ENCODE assay signal across 7 cellular contexts in the genomic region with DNA sequence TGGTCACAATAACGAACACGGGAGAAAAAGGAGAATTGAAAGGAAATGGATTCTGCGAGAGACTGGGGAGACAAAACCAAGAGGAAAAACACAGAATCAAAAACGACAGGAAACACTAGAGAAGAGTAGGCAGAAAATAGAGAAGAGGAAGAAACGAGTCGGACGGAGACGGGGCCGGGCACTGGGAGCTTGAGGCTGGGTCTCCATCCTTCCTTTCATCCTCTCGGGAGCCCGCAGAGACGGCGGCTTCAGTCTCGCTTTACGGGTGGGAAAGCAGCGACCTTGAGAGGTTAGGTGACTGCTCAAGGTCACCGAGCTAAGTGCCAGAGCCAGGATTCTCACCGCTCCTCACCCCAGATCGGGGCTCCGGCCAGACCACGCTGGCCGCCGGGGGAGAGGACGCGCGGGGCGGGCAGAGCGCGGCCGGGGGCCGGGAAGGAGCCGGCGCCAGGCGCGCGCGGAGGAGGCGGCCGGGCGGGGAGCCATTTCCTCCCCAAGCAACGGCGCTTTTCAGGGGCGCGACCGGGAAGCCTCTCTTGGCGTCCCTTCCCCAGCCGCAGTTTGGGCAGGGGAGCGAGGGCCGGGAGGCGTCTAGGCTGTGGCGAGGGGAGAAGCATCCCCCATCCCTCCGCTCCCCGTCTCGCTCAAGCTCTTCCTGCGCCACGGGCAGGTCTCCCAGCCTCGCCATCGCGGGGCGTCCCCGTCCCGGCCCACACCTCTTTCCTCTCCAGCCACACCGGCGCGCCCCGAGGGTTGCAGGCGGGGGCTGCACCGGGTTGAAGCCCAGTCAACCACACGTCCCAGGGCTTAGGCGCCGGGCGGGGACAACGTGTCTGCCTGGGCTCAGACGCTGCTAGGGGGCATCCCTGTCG. TPM values are rescaled to one million over a fixed set of nuclear protein-coding genes. Genes with fewer than 3 reads are reported as not detected.
DNase-seq lines count a peak whose midpoint lies in the region; ATAC-seq and TF ChIP-seq lines count a peak whose summit lies in the region.

No MANE protein-coding gene starts in this region.

- H3K9ac ChIP-seq in subcutaneous abdominal adipose tissue (ENCODE audit: low read length in 5 of 5): peak overlapping the region in 4 of 5 donors; percentile 50 to 67 (median 56)

- H3K9me3 ChIP-seq in subcutaneous abdominal adipose tissue (ENCODE audit: control insufficient read depth in 5 of 5, low read length in 5 of 5): no peaks in the 10 kb centered on the region

- peaks cover 51% of the 10 kb centered on the region for H3K27me3 Mint-ChIP-seq in activated CD8-positive, alpha-beta T cell treated with anti-CD3 and anti-CD28 coated beads, Interleukin-2, amount 10 ng/mL, durations not matched to agents 7 days and 5 days (ENCODE audit: low read depth)

- POLR2A ChIA-PET in activated CD8-positive, alpha-beta T cell treated with anti-CD3 and anti-CD28 coated beads, Interleukin-2, amount 10 ng/mL, durations not matched to agents 7 days and 5 days (lab: Charles Lee): interaction anchor here (0.6 kb wide), 1 partner anchor 19 kb away, joined by 3 read pairs; no protein-coding TSS in a partner anchor

- H3K4me3 ChIP-seq in GM12875 (ENCODE audit: low read depth, low read length): peak overlapping the region; percentile 56
- peak overlapping the region; percentile 66 for H3K4me3 ChIP-seq in H7 (ENCODE audit: insufficient read depth, low read depth, low read length)
- H3K4me3 ChIP-seq in epithelial cell of esophagus (ENCODE audit: low read length): peak overlapping the region; percentile 42
- peak overlapping the region; percentile 70 to 78 (median 75) for H3K4me3 ChIP-seq in subcutaneous abdominal adipose tissue (ENCODE audit: low read depth in 1 of 5, low read length in 5 of 5)

- H3K36me3 ChIP-seq in H7 (replicated peaks; ENCODE audit: control insufficient read depth, insufficient read depth, low read length) (no peaks in the 10 kb centered on the region), subcutaneous abdominal adipose tissue (ENCODE audit: control insufficient read depth in 5 of 5, insufficient read depth in 5 of 5, low read length in 5 of 5) (no peaks in the 10 kb centered on the region)

- H3K9me3 Mint-ChIP-seq in activated CD8-positive, alpha-beta T cell treated with anti-CD3 and anti-CD28 coated beads, Interleukin-2, amount 10 ng/mL, durations not matched to agents 7 days and 5 days (ENCODE audit: insufficient read depth): no peaks in the 10 kb centered on the region

- H3K27ac Mint-ChIP-seq in activated CD8-positive, alpha-beta T cell treated with anti-CD3 and anti-CD28 coated beads, Interleukin-2, amount 10 ng/mL, durations not matched to agents 7 days and 5 days: peak overlapping the region; percentile 64

- no peak overlapping the region for H3K27ac ChIP-seq in subcutaneous abdominal adipose tissue (ENCODE audit: low read depth, low read length)

- CTCF ChIA-PET in activated CD8-positive, alpha-beta T cell treated with anti-CD3 and anti-CD28 coated beads, Interleukin-2, amount 10 ng/mL, durations not matched to agents 7 days and 5 days (lab: Charles Lee): interaction anchor here (0.6 to 0.7 kb wide), 2 partner anchors 9 to 105 kb away, joined by 3 read pairs; no protein-coding TSS in a partner anchor

- DNase-seq in H7 (peak; percentile 83), NCI-H1105 (lab: John Stamatoyannopoulos, UW) (peak; percentile 56), epithelial cell of esophagus (ENCODE audit: low read depth) (peak; percentile 32), midbrain (lab: John Stamatoyannopoulos, UW) (peak; percentile 67)
- DNase-seq in activated CD8-positive, alpha-beta T cell treated with anti-CD3 and anti-CD28 coated beads, Interleukin-2, amount 10 ng/mL, durations not matched to agents 7 days and 5 days: peak; percentile 54

- H3K4me1 Mint-ChIP-seq in activated CD8-positive, alpha-beta T cell treated with anti-CD3 and anti-CD28 coated beads, Interleukin-2, amount 10 ng/mL, durations not matched to agents 7 days and 5 days (ENCODE audit: low read depth): peaks cover 11% of the 10 kb centered on the region

- H3K27me3 ChIP-seq in H7 (ENCODE audit: control insufficient read depth, insufficient read depth, low read length) (peaks cover 2% of the 10 kb centered on the region; the same call in 1 of the 2 replicates), subcutaneous abdominal adipose tissue (ENCODE audit: control insufficient read depth in 5 of 5, insufficient read depth in 4 of 5, low read length in 5 of 5) (peaks cover 3 to 27% (median 16%) of the 10 kb centered on the region in 5 donors)

- H3K4me3 Mint-ChIP-seq in activated CD8-positive, alpha-beta T cell treated with anti-CD3 and anti-CD28 coated beads, Interleukin-2, amount 10 ng/mL, durations not matched to agents 7 days and 5 days: peak overlapping the region; percentile 72

- H3K36me3 Mint-ChIP-seq in activated CD8-positive, alpha-beta T cell treated with anti-CD3 and anti-CD28 coated beads, Interleukin-2, amount 10 ng/mL, durations not matched to agents 7 days and 5 days (ENCODE audit: low read depth): no peaks in the 10 kb centered on the region

- peak; percentile 87 for ATAC-seq in activated CD8-positive, alpha-beta T cell treated with anti-CD3 and anti-CD28 coated beads, Interleukin-2, amount 10 ng/mL, durations not matched to agents 7 days and 5 days

- TF ChIP-seq CTCF in GM12875 (IDR thresholded peaks at IDR 0.05; ENCODE audit: borderline replicate concordance, insufficient read depth, low read depth, low read length): no peak
- no peak for TF ChIP-seq CTCF in epithelial cell of esophagus (IDR thresholded peaks at IDR 0.05; ENCODE audit: insufficient read depth, low read depth, low read length, missing control alignments)

- peaks cover 0 to 17% (median 16%) of the 10 kb centered on the region in 5 donors for H3K4me1 ChIP-seq in subcutaneous abdominal adipose tissue (ENCODE audit: control insufficient read depth in 5 of 5, insufficient read depth in 5 of 5, low read length in 5 of 5)

RNA-seq across cellular contexts. Expression of gene MAP3K7, which starts 24.0 kb away (rescaled TPM):
- total RNA-seq in H7 (2014; rRNA removed; shearing (Covaris generic)): 35.2 and 46.8 TPM in 2 replicates
- total RNA-seq in activated CD8-positive, alpha-beta T cell treated with anti-CD3 and anti-CD28 coated beads, Interleukin-2, amount 10 ng/mL, durations not matched to agents 7 days and 5 days: 10 to 100 TPM; 27.8 to 28.1 TPM

Comparison
In these comparisons a context has a peak if more than half of its experiments do, and no peak if none do; other contexts are left out.
1. DNase-seq: peak in every context shown above with its lines; median percentile 83 in H7; 67 in midbrain; 56 in NCI-H1105; 54 in activated CD8-positive, alpha-beta T cell treated with anti-CD3 and anti-CD28 coated beads, Interleukin-2, amount 10 ng/mL, durations not matched to agents 7 days and 5 days; 32 in epithelial cell of esophagus.